8 cellular contexts compared by ENCODE assay signal in the genomic region with DNA sequence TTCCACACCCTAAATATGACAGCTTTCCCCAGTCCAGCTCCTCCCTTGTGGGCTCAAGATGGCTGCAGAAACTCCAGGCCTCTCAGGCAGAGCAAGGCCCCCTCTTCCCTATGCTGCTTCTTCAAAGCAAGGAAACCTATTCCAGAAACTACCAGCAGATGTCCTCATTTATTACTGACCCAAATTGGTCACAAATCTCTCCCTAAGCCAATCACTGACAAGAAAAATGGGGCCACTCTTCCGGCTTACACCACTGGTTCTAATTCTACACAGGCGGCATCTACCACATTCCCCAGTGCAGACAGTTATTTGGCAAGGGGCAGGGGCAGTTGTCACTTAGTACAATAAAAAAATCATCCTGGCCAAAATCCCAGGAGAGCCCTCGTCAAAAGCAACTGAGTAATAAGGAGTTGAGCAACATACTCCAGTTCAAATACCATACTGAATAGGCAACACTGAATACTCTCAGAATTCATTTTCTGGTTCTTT.
DNase-seq lines count a peak whose midpoint lies in the region; ATAC-seq, FAIRE-seq and TF ChIP-seq lines count a peak whose summit lies in the region.

No MANE protein-coding gene starts in this region.

- no peak overlapping the region for H3K4me3 Mint-ChIP-seq in mesothelial cell of epicardium

- peak; percentile 74 for ATAC-seq in GM18867 (IDR thresholded peaks at IDR 0.05; ENCODE audit: unreplicated experiment)
- peak; percentile 69 for ATAC-seq in HG03342 (IDR thresholded peaks at IDR 0.05; ENCODE audit: unreplicated experiment)
- ATAC-seq in RWPE2 (ENCODE audit: low read depth): peak; percentile 74

- H3K36me3 ChIP-seq in RWPE2 (ENCODE audit: low read depth): no peaks in the 10 kb centered on the region

- peak overlapping the region; percentile 95 for H3K27ac ChIP-seq in RWPE2 (ENCODE audit: poor library complexity, severe bottlenecking)

- H3K4me3 ChIP-seq in RWPE2 (ENCODE audit: severe bottlenecking): no peak overlapping the region

- H3K27me3 Mint-ChIP-seq in mesothelial cell of epicardium (ENCODE audit: low read depth): peaks cover 66% of the 10 kb centered on the region

- no peaks in the 10 kb centered on the region for H3K9me3 Mint-ChIP-seq in mesothelial cell of epicardium

- H3K36me3 Mint-ChIP-seq in mesothelial cell of epicardium: no peaks in the 10 kb centered on the region

- no peak overlapping the region for H3K27ac Mint-ChIP-seq in mesothelial cell of epicardium

- H3K4me1 Mint-ChIP-seq in mesothelial cell of epicardium: peaks cover 17% of the 10 kb centered on the region

- DNase-seq in CD1c-positive myeloid dendritic cell (ENCODE audit: extremely low spot score): peak; percentile 71
- DNase-seq in RWPE2 (ENCODE audit: low spot score): peak; percentile 79
- no peak for DNase-seq in mesothelial cell of epicardium (ENCODE audit: low spot score in 2 of 2, unreplicated experiment in 2 of 2)
- no peak for DNase-seq in GM19240 (ENCODE audit: insufficient read length, low spot score)
- DNase-seq in GOT3 (lab: John Stamatoyannopoulos, UW): no peak

- peak; percentile 18 for FAIRE-seq in endometrium (lab: Jason Lieb, UNC)

- TF ChIP-seq CTCF in RWPE2 (IDR thresholded peaks at IDR 0.05; ENCODE audit: poor library complexity, severe bottlenecking): peak; percentile 80
- TF ChIP-seq CTCF in mesothelial cell of epicardium (IDR thresholded peaks at IDR 0.05; ENCODE audit: unreplicated experiment): peak; percentile 33

- H3K27me3 ChIP-seq in RWPE2 (ENCODE audit: insufficient read depth, poor library complexity, severe bottlenecking): no peaks in the 10 kb centered on the region

- H3K9me3 ChIP-seq in RWPE2 (ENCODE audit: severe bottlenecking): no peaks in the 10 kb centered on the region

- H3K4me1 ChIP-seq in RWPE2 (ENCODE audit: insufficient read depth, poor library complexity, severe bottlenecking): peaks cover 39% of the 10 kb centered on the region

Comparison
In these comparisons a context has a peak if more than half of its experiments do, and no peak if none do; other contexts are left out.
1. DNase-seq: peak in CD1c-positive myeloid dendritic cell (single experiment) and RWPE2 (single experiment); none in mesothelial cell of epicardium (0 of 2), GM19240 (single experiment) and GOT3 (single experiment).
2. Peak in every context shown above with its lines, with median percentiles within 50 percentile points of each other: ATAC-seq.